Comparison of ENCODE assay signal across 14 cellular contexts in genomic region chr20:38843346-38843745, GRCh38. TPM values are rescaled to one million over a fixed set of nuclear protein-coding genes. Genes with fewer than 3 reads are reported as not detected.
DNase-seq lines count a peak whose midpoint lies in the region; ATAC-seq, FAIRE-seq and TF ChIP-seq lines count a peak whose summit lies in the region.
"Had no signal": no experiment of that assay in that cellular context is flagged by ENCODE, and none has a peak within 500 bp of the region (broad histone marks: within the 10 kb centered on the region; RNA-seq: fewer than 3 reads in every experiment).

No MANE protein-coding gene starts in this region.

- H3K4me1 Mint-ChIP-seq in T-helper 1 cell treated with Interleukin-12 subunit alpha and Interleukin-12 subunit beta and Interleukin-4 antibody, amounts not matched to agents 30 μg/mL and 1 μg/mL, for 36 hours (ENCODE audit: low read depth) = peaks cover 61% of the 10 kb centered on the region

- peak; percentile 83 to 87 for ATAC-seq in activated naive CD4-positive, alpha-beta T cell treated with anti-CD3 and anti-CD28 coated beads, Interleukin-2, amount 50 U/mL, for 72 hours
- ATAC-seq in heart right ventricle (no peak), HG03095 (IDR thresholded peaks at IDR 0.05; ENCODE audit: unreplicated experiment) (no peak), GM18511 (IDR thresholded peaks at IDR 0.05; ENCODE audit: unreplicated experiment) (no peak)
- ATAC-seq: left lung, Panc1 had no signal

- peaks cover 0 to 21% (median 7%) of the 10 kb centered on the region in 7 donors for H3K27me3 ChIP-seq in heart right ventricle

- no peaks in the 10 kb centered on the region for H3K27me3 Mint-ChIP-seq in T-helper 1 cell treated with Interleukin-12 subunit alpha and Interleukin-12 subunit beta and Interleukin-4 antibody, amounts not matched to agents 30 μg/mL and 1 μg/mL, for 36 hours (ENCODE audit: low read depth)

- intact Hi-C loops in heart right ventricle (cut with DNase I) = no loop called here

- WGBS in heart right ventricle, 2 donors = 69 to 70% methylated on average over 3 of the region's 3 CpGs

- H3K4me3 ChIP-seq in heart right ventricle = no peak overlapping the region
- H3K4me3 ChIP-seq: left lung, stomach had no signal

- peak overlapping the region in 2 of 10 donors; percentile 5 to 76 for H3K27ac ChIP-seq in heart right ventricle
- H3K27ac ChIP-seq: left lung had no signal

- H3K36me3 Mint-ChIP-seq in T-helper 1 cell treated with Interleukin-12 subunit alpha and Interleukin-12 subunit beta and Interleukin-4 antibody, amounts not matched to agents 30 μg/mL and 1 μg/mL, for 36 hours (ENCODE audit: low read depth) = peaks cover 55% of the 10 kb centered on the region
- peaks cover 13 to 48% of the 10 kb centered on the region in 2 donors for H3K36me3 Mint-ChIP-seq in activated naive CD4-positive, alpha-beta T cell treated with anti-CD3 and anti-CD28 coated beads, Interleukin-2, amount 50 U/mL, for 72 hours

- no peak for TF ChIP-seq POLR2A in GM12892 (IDR thresholded peaks at IDR 0.05; ENCODE audit: low read depth, low read length)

- DNase-seq in GM12892 (ENCODE audit: insufficient read length) (no peak), SW 1271 (lab: John Stamatoyannopoulos, UW) (no peak), heart right ventricle (no peak)
- peak in 1 of 2 donors; percentile 38 for DNase-seq in activated naive CD4-positive, alpha-beta T cell treated with anti-CD3 and anti-CD28 coated beads, Interleukin-2, amount 50 U/mL, for 72 hours (ENCODE audit: low spot score in 2 of 2)
- peak; percentile 68 for DNase-seq in stimulated activated CD4-positive, alpha-beta T cell treated with anti-CD3 and anti-CD28 coated beads, Interleukin-4, amount 100 ng/mL, for 24 hours
- DNase-seq: left lung, NCI-H1694 treated with DMSO at 0.1 percent for 48 hours, posterior cingulate gyrus, stomach had no signal

- H3K9me3 ChIP-seq in heart right ventricle = no peaks in the 10 kb centered on the region
- H3K9me3 ChIP-seq: left lung, stomach had no signal

- H3K36me3 ChIP-seq in heart right ventricle = peaks cover 0 to 9% (median 0%) of the 10 kb centered on the region in 9 donors
- H3K36me3 ChIP-seq: left lung, stomach had no signal

- peak overlapping the region; percentile 17 for H3K4me3 Mint-ChIP-seq in T-helper 1 cell treated with Interleukin-12 subunit alpha and Interleukin-12 subunit beta and Interleukin-4 antibody, amounts not matched to agents 30 μg/mL and 1 μg/mL, for 36 hours

- peak; percentile 78 for FAIRE-seq in GM12892 (lab: Jason Lieb, UNC)

- no peak for TF ChIP-seq CTCF in heart right ventricle (IDR thresholded peaks at IDR 0.05)

- H3K4me1 ChIP-seq in heart right ventricle = peaks cover 0 to 36% (median 20%) of the 10 kb centered on the region in 9 donors
- H3K4me1 ChIP-seq: stomach had no signal

- peak overlapping the region; percentile 29 for H3K27ac Mint-ChIP-seq in T-helper 1 cell treated with Interleukin-12 subunit alpha and Interleukin-12 subunit beta and Interleukin-4 antibody, amounts not matched to agents 30 μg/mL and 1 μg/mL, for 36 hours
- peak overlapping the region; percentile 89 to 95 for H3K27ac Mint-ChIP-seq in activated naive CD4-positive, alpha-beta T cell treated with anti-CD3 and anti-CD28 coated beads, Interleukin-2, amount 50 U/mL, for 72 hours

- H3K9me3 Mint-ChIP-seq in T-helper 1 cell treated with Interleukin-12 subunit alpha and Interleukin-12 subunit beta and Interleukin-4 antibody, amounts not matched to agents 30 μg/mL and 1 μg/mL, for 36 hours = no peaks in the 10 kb centered on the region
- peaks cover 3 to 6% of the 10 kb centered on the region in 2 donors for H3K9me3 Mint-ChIP-seq in activated naive CD4-positive, alpha-beta T cell treated with anti-CD3 and anti-CD28 coated beads, Interleukin-2, amount 50 U/mL, for 72 hours

RNA-seq across cellular contexts. Expression of gene PPP1R16B, which starts 37.8 kb away (rescaled TPM):
- polyA plus RNA-seq in GM12892 (2012; ENCODE audit: missing spikeins) = 58.7 TPM
- total RNA-seq in activated naive CD4-positive, alpha-beta T cell treated with anti-CD3 and anti-CD28 coated beads, Interleukin-2, amount 50 U/mL, for 72 hours = 10 to 100 TPM; 45.5 to 80.4 TPM
- 10 to 100 TPM in 2 of 10 donors, 1 to 10 TPM in 8; 2.7 to 13.8 (median 6.6) TPM for total RNA-seq in heart right ventricle
- polyA plus RNA-seq in heart right ventricle = 1 to 10 TPM; 2.5 to 5.4 TPM
- total RNA-seq: fibroblast of villous mesenchyme had no signal

Comparison
In these comparisons a context has a peak if more than half of its experiments do, and no peak if none do; other contexts are left out.
1. ATAC-seq: peak in activated naive CD4-positive, alpha-beta T cell treated with anti-CD3 and anti-CD28 coated beads, Interleukin-2, amount 50 U/mL, for 72 hours (2 of 2); none in heart right ventricle (0 of 8), HG03095 (single experiment) and GM18511 (single experiment).